ENCODE assay signal across 9 cellular contexts in genomic region chr19:17522988-17523872, GRCh38. TPM values are rescaled to one million over a fixed set of nuclear protein-coding genes. Genes with fewer than 3 reads are reported as not detected.
DNase-seq lines count a peak whose midpoint lies in the region; ATAC-seq, FAIRE-seq and TF ChIP-seq lines count a peak whose summit lies in the region.
"Had no signal": no experiment of that assay in that cellular context is flagged by ENCODE, and none has a peak within 500 bp of the region (broad histone marks: within the 10 kb centered on the region; RNA-seq: fewer than 3 reads in every experiment).

No MANE protein-coding gene starts in this region.

- H3K9me3 ChIP-seq in PC-3 (ENCODE audit: low read length) = no peaks in the 10 kb centered on the region
- no peaks in the 10 kb centered on the region for H3K9me3 ChIP-seq in pancreas

- CTCF ChIA-PET in PC-3 (lab: Charles Lee) = no interaction called here

- H3K27me3 ChIP-seq in PC-3 (ENCODE audit: low read length) = no peaks in the 10 kb centered on the region
- H3K27me3 ChIP-seq in pancreas = no peaks in the 10 kb centered on the region

- H3K4me1 ChIP-seq in PC-3 (ENCODE audit: insufficient read depth, low read length) (no peaks in the 10 kb centered on the region), pancreas (no peaks in the 10 kb centered on the region)

- FAIRE-seq in pancreas (lab: Jason Lieb, UNC) = no peak
- FAIRE-seq: islet of Langerhans had no signal

- no peak overlapping the region for H2AFZ ChIP-seq in PC-3 (ENCODE audit: low read length)

- H3K4me2 ChIP-seq in PC-3 (ENCODE audit: low read length) = no peak overlapping the region

- ATAC-seq in GM18868 (IDR thresholded peaks at IDR 0.05; ENCODE audit: unreplicated experiment) = peak; percentile 77
- ATAC-seq in HG02840 (IDR thresholded peaks at IDR 0.05; ENCODE audit: low FRiP score, unreplicated experiment) = peak; percentile 70
- peak; percentile 27; the same call in 1 of the 2 replicates for ATAC-seq in PC-3
- ATAC-seq in pancreas = peak in 3 of 4 donors; percentile 56 to 87 (median 72)

- no peaks in the 10 kb centered on the region for H4K20me1 ChIP-seq in PC-3 (ENCODE audit: low read length)

- H3K79me2 ChIP-seq in PC-3 (ENCODE audit: low read length) = no peaks in the 10 kb centered on the region

- intact Hi-C loops in PC-3 (cut with micrococcal nuclease) = no loop called here
- intact Hi-C loops in pancreas (cut with DNase I) = no loop called here

- TSS peak; percentile 15 for BruUV-seq in PC-3 (replicated peaks; lab: Mats Ljungman, UMichigan)

- 51 to 57% methylated on average over 24 of the region's 24 CpGs for WGBS in pancreas, 2 donors

- H3K36me3 ChIP-seq in PC-3 (ENCODE audit: low read depth, low read length) (no peaks in the 10 kb centered on the region; the same call in 1 of the 2 replicates), pancreas (peaks cover 0 to 5% (median 0%) of the 10 kb centered on the region in 3 donors)

- no peak for TF ChIP-seq CTCF in PC-3 (conservative IDR thresholded peaks at IDR 0.05; ENCODE audit: low read depth, low read length)
- no peak for TF ChIP-seq CTCF in pancreas (IDR thresholded peaks at IDR 0.05)

- H3K4me3 ChIP-seq in PC-3 (ENCODE audit: low read length) = no peak overlapping the region
- H3K4me3 ChIP-seq in pancreas = no peak overlapping the region

- no peak for DNase-seq in PC-3
- peak; percentile 47 for DNase-seq in activated naive CD8-positive, alpha-beta T cell treated with anti-CD3 and anti-CD28 coated beads, Interleukin-2, amount 50 U/mL, for 16 hours (ENCODE audit: low read depth, low spot score)
- peak in 1 of 6 donors; percentile 65 for DNase-seq in pancreas
- DNase-seq in mesenteric fat pad (ENCODE audit: low spot score) = no peak
- no peak for DNase-seq in OCI-M2 (lab: John Stamatoyannopoulos, UW; ENCODE audit: unreplicated experiment)
- no peak for DNase-seq in NCI-H2107 (lab: John Stamatoyannopoulos, UW)

- no peaks in the 10 kb centered on the region for H3K9me2 ChIP-seq in PC-3 (replicated peaks; ENCODE audit: low read length)

- H3F3A ChIP-seq in PC-3 (ENCODE audit: low read length, unreplicated experiment) = no peaks in the 10 kb centered on the region

- no peak overlapping the region for H3K9ac ChIP-seq in PC-3 (ENCODE audit: low read length)

- POLR2A ChIA-PET in PC-3 (lab: Charles Lee; ENCODE audit: unreplicated experiment) = no interaction called here

- H3K27ac ChIP-seq in PC-3 (ENCODE audit: low read length) (no peak overlapping the region), pancreas (peak overlapping the region in 2 of 4 donors; percentile 12 to 46)

RNA-seq across cellular contexts. Expression of gene PGLS, which starts 11.8 kb away (rescaled TPM):
- total RNA-seq in PC-3 (2014; rRNA removed) = 130 and 146 TPM in 2 replicates
- 10 to 100 TPM; 28.8 to 53.8 (median 46.6) TPM for total RNA-seq in pancreas
- polyA plus RNA-seq in pancreas = 10 to 100 TPM; 53.6 to 65.8 TPM
- 66.9 TPM for total RNA-seq in mesenteric fat pad

RNA-seq across cellular contexts. Expression of gene COLGALT1, which starts 32.2 kb away (rescaled TPM):
- 80.7 and 98.8 TPM in 2 replicates for total RNA-seq in PC-3 (2014; rRNA removed)
- 10 to 100 TPM; 13.5 to 50.6 (median 19.5) TPM for total RNA-seq in pancreas
- 10 to 100 TPM; 27.6 to 34.4 TPM for polyA plus RNA-seq in pancreas
- total RNA-seq in mesenteric fat pad = 117 TPM

RNA-seq across cellular contexts. Expression of gene SLC27A1, which starts 52.9 kb away (rescaled TPM):
- total RNA-seq in PC-3 (2014; rRNA removed) (8.9 and 9.7 TPM in 2 replicates), pancreas (10 to 100 TPM in 3 of 6 donors, 1 to 10 TPM in 3; 9.4 to 18.1 (median 10.2) TPM), mesenteric fat pad (36.5 TPM)
- polyA plus RNA-seq in pancreas = 10 to 100 TPM; 31.4 to 37.1 TPM

Comparison
In these comparisons a context has a peak if more than half of its experiments do, and no peak if none do; other contexts are left out.
1. ATAC-seq: peak in every context shown above with its lines; median percentile 77 in GM18868; 72 in pancreas; 70 in HG02840; 27 in PC-3.